ENCODE assay signal across 1 cellular context in genomic region chr4:123216946-123217345, GRCh38.
TF ChIP-seq lines count a peak whose summit lies in the region.

No MANE protein-coding gene starts in this region.

TF ChIP-seq in IMR-90, 13 proteins besides CTCF, POLR2A, EP300 and RAD21 (continued from another document):
- no peak for TF ChIP-seq MXI1 (IDR thresholded peaks at IDR 0.05; ENCODE audit: borderline replicate concordance, low read depth, low read length)
- TF ChIP-seq RFX5 (IDR thresholded peaks at IDR 0.05; ENCODE audit: low read depth, low read length) = no peak
- TF ChIP-seq USF2 (IDR thresholded peaks at IDR 0.05; ENCODE audit: low read depth, low read length) = no peak
- no peak for TF ChIP-seq BHLHE40 (IDR thresholded peaks at IDR 0.05; ENCODE audit: low read depth, low read length)
